In the genomic region with DNA sequence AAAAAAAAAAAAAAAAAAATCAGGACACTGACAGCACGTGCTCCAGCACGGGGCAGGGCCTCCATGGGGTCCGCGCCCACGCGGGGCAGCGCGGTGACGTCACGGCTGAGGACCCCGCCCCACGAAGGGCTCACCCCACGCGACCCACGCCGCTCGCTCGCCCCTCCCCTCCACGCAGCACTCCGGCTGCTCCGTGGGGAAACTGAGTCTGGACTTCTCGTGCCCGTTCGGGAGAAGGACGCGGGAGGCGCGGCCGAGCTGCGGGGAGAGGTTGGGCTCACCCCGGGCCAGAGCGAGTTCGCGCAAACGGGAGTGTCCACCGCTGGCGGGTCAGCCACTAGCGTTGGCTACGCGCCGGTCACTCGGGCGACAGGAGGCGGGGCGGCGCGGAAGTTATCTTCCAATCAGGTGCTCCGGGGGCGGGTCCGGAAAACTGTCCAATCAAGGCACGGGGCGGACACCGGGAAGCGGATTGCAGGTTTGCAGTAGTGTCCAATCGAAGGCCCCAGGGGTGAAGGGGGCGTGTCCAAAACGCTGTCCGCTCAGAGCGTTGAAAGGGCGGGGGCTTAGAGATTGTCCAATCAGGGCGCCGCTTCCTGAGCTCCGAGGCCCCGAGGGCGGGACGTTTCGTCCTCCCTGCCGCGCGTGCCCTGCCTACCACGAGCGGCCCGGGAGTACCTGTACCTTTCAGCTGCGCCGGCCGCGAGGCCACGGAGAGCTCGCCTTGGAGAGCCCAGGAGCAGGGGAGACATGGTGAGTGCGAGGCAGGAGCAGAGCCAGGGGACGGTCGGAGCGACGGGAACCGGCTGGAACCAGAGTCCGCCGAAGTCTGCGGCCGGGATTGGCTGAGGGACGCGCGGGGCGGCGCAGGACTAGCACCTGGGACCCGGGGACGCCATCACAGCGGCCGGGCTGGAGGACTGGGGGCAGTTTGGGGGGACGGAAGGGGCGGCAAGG, we compare ENCODE assay signal across 1 cellular context.
A peak's percentile ranks its signal among the peaks of the same experiment; 100 is the strongest.
TF ChIP-seq lines count a peak whose summit lies in the region.

A gene (plus strand): TSS at position 633 of the 957 bp plus-strand sequence. CDS start 118 bp downstream, at position 751.

TF ChIP-seq in GM12878, 131 proteins besides CTCF, POLR2A, EP300 and RAD21 (continued from another document and continues in another):
- TF ChIP-seq, protein P1, sequence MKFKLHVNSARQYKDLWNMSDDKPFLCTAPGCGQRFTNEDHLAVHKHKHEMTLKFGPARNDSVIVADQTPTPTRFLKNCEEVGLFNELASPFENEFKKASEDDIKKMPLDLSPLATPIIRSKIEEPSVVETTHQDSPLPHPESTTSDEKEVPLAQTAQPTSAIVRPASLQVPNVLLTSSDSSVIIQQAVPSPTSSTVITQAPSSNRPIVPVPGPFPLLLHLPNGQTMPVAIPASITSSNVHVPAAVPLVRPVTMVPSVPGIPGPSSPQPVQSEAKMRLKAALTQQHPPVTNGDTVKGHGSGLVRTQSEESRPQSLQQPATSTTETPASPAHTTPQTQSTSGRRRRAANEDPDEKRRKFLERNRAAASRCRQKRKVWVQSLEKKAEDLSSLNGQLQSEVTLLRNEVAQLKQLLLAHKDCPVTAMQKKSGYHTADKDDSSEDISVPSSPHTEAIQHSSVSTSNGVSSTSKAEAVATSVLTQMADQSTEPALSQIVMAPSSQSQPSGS (IDR thresholded peaks at IDR 0.05; ENCODE audit: low read length) = no peak
- TF ChIP-seq, protein P2, sequence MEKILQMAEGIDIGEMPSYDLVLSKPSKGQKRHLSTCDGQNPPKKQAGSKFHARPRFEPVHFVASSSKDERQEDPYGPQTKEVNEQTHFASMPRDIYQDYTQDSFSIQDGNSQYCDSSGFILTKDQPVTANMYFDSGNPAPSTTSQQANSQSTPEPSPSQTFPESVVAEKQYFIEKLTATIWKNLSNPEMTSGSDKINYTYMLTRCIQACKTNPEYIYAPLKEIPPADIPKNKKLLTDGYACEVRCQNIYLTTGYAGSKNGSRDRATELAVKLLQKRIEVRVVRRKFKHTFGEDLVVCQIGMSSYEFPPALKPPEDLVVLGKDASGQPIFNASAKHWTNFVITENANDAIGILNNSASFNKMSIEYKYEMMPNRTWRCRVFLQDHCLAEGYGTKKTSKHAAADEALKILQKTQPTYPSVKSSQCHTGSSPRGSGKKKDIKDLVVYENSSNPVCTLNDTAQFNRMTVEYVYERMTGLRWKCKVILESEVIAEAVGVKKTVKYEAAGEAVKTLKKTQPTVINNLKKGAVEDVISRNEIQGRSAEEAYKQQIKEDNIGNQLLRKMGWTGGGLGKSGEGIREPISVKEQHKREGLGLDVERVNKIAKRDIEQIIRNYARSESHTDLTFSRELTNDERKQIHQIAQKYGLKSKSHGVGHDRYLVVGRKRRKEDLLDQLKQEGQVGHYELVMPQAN (conservative IDR thresholded peaks at IDR 0.05) = peak; percentile 59
- TF ChIP-seq NR2C2 (IDR thresholded peaks at IDR 0.05; ENCODE audit: borderline replicate concordance, control insufficient read depth, insufficient read length, low read depth) (no peak), CBX3 (IDR thresholded peaks at IDR 0.05; ENCODE audit: borderline replicate concordance, low read depth) (no peak), BRCA1 (IDR thresholded peaks at IDR 0.05; ENCODE audit: low read depth, low read length) (no peak), IRF4 (IDR thresholded peaks at IDR 0.05; ENCODE audit: low read depth, low read length) (no peak), TARDBP (IDR thresholded peaks at IDR 0.05; ENCODE audit: borderline replicate concordance) (no peak), SIX5 (IDR thresholded peaks at IDR 0.05; ENCODE audit: low read depth, low read length, severe bottlenecking) (no peak), NR2F1 (conservative IDR thresholded peaks at IDR 0.05) (no peak), ZZZ3 (IDR thresholded peaks at IDR 0.05; ENCODE audit: control insufficient read depth, insufficient read length, low read depth) (no peak), SP1 (IDR thresholded peaks at IDR 0.05; ENCODE audit: low read depth, low read length) (peak; percentile 95), GATAD2B (conservative IDR thresholded peaks at IDR 0.05; ENCODE audit: low read depth) (peak; percentile 79; the same call in 1 of the 2 replicates), EED (IDR thresholded peaks at IDR 0.05; ENCODE audit: low read depth) (no peak), NFYA (IDR thresholded peaks at IDR 0.05; ENCODE audit: borderline replicate concordance, low read depth, low read length) (no peak), NBN (IDR thresholded peaks at IDR 0.05) (no peak), BHLHE40 (IDR thresholded peaks at IDR 0.05; ENCODE audit: borderline replicate concordance in 1 of 2, low read depth in 2 of 2, low read length in 1 of 2) (peak; percentile 27 to 69; a peak in 3 of 4 replicates), TCF3 (IDR thresholded peaks at IDR 0.05; ENCODE audit: borderline replicate concordance, insufficient read depth, low read depth, low read length) (0 out of 2 replicates have a peak, but pooled peaks have one; percentile 36), STAT3 (IDR thresholded peaks at IDR 0.05; ENCODE audit: low read depth, low read length) (no peak), ZNF207 (IDR thresholded peaks at IDR 0.05; ENCODE audit: borderline replicate concordance) (no peak), MEF2A (IDR thresholded peaks at IDR 0.05; ENCODE audit: insufficient read depth, low read depth, low read length) (no peak), KDM1A (IDR thresholded peaks at IDR 0.05; ENCODE audit: borderline replicate concordance) (no peak), ZNF24 (IDR thresholded peaks at IDR 0.05) (no peak), YBX1 (IDR thresholded peaks at IDR 0.05) (no peak), CBX5 (IDR thresholded peaks at IDR 0.05; ENCODE audit: low read depth) (no peak), MYC (IDR thresholded peaks at IDR 0.05; ENCODE audit: insufficient read depth, insufficient read length, insufficient replicate concordance, low read length, severe bottlenecking) (peak; percentile 30), SUZ12 (IDR thresholded peaks at IDR 0.05; ENCODE audit: unreplicated experiment) (no peak), ATF7 (IDR thresholded peaks at IDR 0.05; ENCODE audit: low read depth) (no peak), ESRRA (IDR thresholded peaks at IDR 0.05; ENCODE audit: low read length) (no peak), POLR2AphosphoS2 (IDR thresholded peaks at IDR 0.05; ENCODE audit: low read depth, low read length) (no peak), RCOR1 (conservative IDR thresholded peaks at IDR 0.05; ENCODE audit: low read depth, low read length) (no peak), NRF1 (conservative IDR thresholded peaks at IDR 0.05; ENCODE audit: low read depth, low read length) (no peak), SMAD5 (IDR thresholded peaks at IDR 0.05; ENCODE audit: low read depth) (no peak), SIN3A (IDR thresholded peaks at IDR 0.05; ENCODE audit: low read depth, low read length) (no peak), KAT2A (conservative IDR thresholded peaks at IDR 0.05; ENCODE audit: control insufficient read depth, low read depth, low read length) (no peak)
- TF ChIP-seq, protein P3, sequence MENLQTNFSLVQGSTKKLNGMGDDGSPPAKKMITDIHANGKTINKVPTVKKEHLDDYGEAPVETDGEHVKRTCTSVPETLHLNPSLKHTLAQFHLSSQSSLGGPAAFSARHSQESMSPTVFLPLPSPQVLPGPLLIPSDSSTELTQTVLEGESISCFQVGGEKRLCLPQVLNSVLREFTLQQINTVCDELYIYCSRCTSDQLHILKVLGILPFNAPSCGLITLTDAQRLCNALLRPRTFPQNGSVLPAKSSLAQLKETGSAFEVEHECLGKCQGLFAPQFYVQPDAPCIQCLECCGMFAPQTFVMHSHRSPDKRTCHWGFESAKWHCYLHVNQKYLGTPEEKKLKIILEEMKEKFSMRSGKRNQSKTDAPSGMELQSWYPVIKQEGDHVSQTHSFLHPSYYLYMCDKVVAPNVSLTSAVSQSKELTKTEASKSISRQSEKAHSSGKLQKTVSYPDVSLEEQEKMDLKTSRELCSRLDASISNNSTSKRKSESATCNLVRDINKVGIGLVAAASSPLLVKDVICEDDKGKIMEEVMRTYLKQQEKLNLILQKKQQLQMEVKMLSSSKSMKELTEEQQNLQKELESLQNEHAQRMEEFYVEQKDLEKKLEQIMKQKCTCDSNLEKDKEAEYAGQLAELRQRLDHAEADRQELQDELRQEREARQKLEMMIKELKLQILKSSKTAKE (IDR thresholded peaks at IDR 0.05; ENCODE audit: low read depth, poor library complexity, severe bottlenecking) = no peak
- TF ChIP-seq, protein P4, sequence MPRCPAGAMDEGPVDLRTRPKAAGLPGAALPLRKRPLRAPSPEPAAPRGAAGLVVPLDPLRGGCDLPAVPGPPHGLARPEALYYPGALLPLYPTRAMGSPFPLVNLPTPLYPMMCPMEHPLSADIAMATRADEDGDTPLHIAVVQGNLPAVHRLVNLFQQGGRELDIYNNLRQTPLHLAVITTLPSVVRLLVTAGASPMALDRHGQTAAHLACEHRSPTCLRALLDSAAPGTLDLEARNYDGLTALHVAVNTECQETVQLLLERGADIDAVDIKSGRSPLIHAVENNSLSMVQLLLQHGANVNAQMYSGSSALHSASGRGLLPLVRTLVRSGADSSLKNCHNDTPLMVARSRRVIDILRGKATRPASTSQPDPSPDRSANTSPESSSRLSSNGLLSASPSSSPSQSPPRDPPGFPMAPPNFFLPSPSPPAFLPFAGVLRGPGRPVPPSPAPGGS (IDR thresholded peaks at IDR 0.05; ENCODE audit: borderline replicate concordance, insufficient read depth, low read depth, low read length, poor library complexity, severe bottlenecking) = no peak
- TF ChIP-seq, protein P5, sequence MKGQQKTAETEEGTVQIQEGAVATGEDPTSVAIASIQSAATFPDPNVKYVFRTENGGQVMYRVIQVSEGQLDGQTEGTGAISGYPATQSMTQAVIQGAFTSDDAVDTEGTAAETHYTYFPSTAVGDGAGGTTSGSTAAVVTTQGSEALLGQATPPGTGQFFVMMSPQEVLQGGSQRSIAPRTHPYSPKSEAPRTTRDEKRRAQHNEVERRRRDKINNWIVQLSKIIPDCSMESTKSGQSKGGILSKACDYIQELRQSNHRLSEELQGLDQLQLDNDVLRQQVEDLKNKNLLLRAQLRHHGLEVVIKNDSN (IDR thresholded peaks at IDR 0.05; ENCODE audit: borderline replicate concordance, extremely low read length, insufficient read depth, low read depth, low read length) = peak; percentile 43
- TF ChIP-seq, protein P6, sequence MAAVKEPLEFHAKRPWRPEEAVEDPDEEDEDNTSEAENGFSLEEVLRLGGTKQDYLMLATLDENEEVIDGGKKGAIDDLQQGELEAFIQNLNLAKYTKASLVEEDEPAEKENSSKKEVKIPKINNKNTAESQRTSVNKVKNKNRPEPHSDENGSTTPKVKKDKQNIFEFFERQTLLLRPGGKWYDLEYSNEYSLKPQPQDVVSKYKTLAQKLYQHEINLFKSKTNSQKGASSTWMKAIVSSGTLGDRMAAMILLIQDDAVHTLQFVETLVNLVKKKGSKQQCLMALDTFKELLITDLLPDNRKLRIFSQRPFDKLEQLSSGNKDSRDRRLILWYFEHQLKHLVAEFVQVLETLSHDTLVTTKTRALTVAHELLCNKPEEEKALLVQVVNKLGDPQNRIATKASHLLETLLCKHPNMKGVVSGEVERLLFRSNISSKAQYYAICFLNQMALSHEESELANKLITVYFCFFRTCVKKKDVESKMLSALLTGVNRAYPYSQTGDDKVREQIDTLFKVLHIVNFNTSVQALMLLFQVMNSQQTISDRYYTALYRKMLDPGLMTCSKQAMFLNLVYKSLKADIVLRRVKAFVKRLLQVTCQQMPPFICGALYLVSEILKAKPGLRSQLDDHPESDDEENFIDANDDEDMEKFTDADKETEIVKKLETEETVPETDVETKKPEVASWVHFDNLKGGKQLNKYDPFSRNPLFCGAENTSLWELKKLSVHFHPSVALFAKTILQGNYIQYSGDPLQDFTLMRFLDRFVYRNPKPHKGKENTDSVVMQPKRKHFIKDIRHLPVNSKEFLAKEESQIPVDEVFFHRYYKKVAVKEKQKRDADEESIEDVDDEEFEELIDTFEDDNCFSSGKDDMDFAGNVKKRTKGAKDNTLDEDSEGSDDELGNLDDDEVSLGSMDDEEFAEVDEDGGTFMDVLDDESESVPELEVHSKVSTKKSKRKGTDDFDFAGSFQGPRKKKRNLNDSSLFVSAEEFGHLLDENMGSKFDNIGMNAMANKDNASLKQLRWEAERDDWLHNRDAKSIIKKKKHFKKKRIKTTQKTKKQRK (IDR thresholded peaks at IDR 0.05; ENCODE audit: low read depth, low read length) = no peak
- TF ChIP-seq, protein P7, sequence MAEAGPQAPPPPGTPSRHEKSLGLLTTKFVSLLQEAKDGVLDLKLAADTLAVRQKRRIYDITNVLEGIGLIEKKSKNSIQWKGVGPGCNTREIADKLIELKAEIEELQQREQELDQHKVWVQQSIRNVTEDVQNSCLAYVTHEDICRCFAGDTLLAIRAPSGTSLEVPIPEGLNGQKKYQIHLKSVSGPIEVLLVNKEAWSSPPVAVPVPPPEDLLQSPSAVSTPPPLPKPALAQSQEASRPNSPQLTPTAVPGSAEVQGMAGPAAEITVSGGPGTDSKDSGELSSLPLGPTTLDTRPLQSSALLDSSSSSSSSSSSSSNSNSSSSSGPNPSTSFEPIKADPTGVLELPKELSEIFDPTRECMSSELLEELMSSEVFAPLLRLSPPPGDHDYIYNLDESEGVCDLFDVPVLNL (IDR thresholded peaks at IDR 0.05; ENCODE audit: low read depth, low read length) = no peak; the same call in none of the 2 replicates
- TF ChIP-seq, protein P8, sequence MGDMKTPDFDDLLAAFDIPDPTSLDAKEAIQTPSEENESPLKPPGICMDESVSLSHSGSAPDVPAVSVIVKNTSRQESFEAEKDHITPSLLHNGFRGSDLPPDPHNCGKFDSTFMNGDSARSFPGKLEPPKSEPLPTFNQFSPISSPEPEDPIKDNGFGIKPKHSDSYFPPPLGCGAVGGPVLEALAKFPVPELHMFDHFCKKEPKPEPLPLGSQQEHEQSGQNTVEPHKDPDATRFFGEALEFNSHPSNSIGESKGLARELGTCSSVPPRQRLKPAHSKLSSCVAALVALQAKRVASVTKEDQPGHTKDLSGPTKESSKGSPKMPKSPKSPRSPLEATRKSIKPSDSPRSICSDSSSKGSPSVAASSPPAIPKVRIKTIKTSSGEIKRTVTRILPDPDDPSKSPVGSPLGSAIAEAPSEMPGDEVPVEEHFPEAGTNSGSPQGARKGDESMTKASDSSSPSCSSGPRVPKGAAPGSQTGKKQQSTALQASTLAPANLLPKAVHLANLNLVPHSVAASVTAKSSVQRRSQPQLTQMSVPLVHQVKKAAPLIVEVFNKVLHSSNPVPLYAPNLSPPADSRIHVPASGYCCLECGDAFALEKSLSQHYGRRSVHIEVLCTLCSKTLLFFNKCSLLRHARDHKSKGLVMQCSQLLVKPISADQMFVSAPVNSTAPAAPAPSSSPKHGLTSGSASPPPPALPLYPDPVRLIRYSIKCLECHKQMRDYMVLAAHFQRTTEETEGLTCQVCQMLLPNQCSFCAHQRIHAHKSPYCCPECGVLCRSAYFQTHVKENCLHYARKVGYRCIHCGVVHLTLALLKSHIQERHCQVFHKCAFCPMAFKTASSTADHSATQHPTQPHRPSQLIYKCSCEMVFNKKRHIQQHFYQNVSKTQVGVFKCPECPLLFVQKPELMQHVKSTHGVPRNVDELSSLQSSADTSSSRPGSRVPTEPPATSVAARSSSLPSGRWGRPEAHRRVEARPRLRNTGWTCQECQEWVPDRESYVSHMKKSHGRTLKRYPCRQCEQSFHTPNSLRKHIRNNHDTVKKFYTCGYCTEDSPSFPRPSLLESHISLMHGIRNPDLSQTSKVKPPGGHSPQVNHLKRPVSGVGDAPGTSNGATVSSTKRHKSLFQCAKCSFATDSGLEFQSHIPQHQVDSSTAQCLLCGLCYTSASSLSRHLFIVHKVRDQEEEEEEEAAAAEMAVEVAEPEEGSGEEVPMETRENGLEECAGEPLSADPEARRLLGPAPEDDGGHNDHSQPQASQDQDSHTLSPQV (IDR thresholded peaks at IDR 0.05) = no peak
